1 cellular context compared by ENCODE assay signal in genomic region chr2:231364961-231365810, GRCh38.
TF ChIP-seq lines count a peak whose summit lies in the region.

No MANE protein-coding gene starts in this region.

TF ChIP-seq in K562, 482 proteins besides CTCF, POLR2A, EP300 and RAD21 (continued from another document):
- TF ChIP-seq ZNF592 (IDR thresholded peaks at IDR 0.05), result peak; percentile 52; the same call in 1 of the 2 replicates
- no peak for TF ChIP-seq U2AF1 (optimal IDR thresholded peaks at IDR 0.05; ENCODE audit: low read depth, low read length)
- no peak for TF ChIP-seq GTF2F1 (IDR thresholded peaks at IDR 0.05; ENCODE audit: low read depth, low read length)
- TF ChIP-seq TAL1 (IDR thresholded peaks at IDR 0.05), result no peak
- TF ChIP-seq SMARCA5 (IDR thresholded peaks at IDR 0.05), result no peak
- no peak for TF ChIP-seq NR4A1 (CRISPR knock-in tag; IDR thresholded peaks at IDR 0.05)
- TF ChIP-seq NR4A1 (tag; IDR thresholded peaks at IDR 0.05), result 0 out of 2 replicates have a peak, but pooled peaks have one; percentile 20
- no peak for TF ChIP-seq PCBP2 (IDR thresholded peaks at IDR 0.05; ENCODE audit: low read depth, low read length, poor library complexity, severe bottlenecking)
- TF ChIP-seq PHF21A (IDR thresholded peaks at IDR 0.05; ENCODE audit: borderline replicate concordance, low read depth), result no peak
- no peak for TF ChIP-seq ASH1L (IDR thresholded peaks at IDR 0.05; ENCODE audit: borderline replicate concordance, low read depth, partially characterized antibody)
- TF ChIP-seq STAT6 (CRISPR knock-in tag; IDR thresholded peaks at IDR 0.05), result no peak
- no peak for TF ChIP-seq ZNF551 (CRISPR knock-in tag; IDR thresholded peaks at IDR 0.05)
- no peak for TF ChIP-seq TFAP4 (CRISPR knock-in tag; IDR thresholded peaks at IDR 0.05; ENCODE audit: borderline replicate concordance)
- 0 out of 2 replicates have a peak, but pooled peaks have one; percentile 48 for TF ChIP-seq CTBP1 (IDR thresholded peaks at IDR 0.05; ENCODE audit: borderline replicate concordance)
- no peak for TF ChIP-seq CLOCK (CRISPR knock-in tag; IDR thresholded peaks at IDR 0.05; ENCODE audit: borderline replicate concordance)
- no peak for TF ChIP-seq CAMTA2 (CRISPR knock-in tag; conservative IDR thresholded peaks at IDR 0.05)
- no peak for TF ChIP-seq PHTF2 (CRISPR knock-in tag; IDR thresholded peaks at IDR 0.05)
- no peak for TF ChIP-seq CHCHD3 (CRISPR knock-in tag; IDR thresholded peaks at IDR 0.05)
- no peak for TF ChIP-seq E4F1 (CRISPR knock-in tag; IDR thresholded peaks at IDR 0.05; ENCODE audit: borderline replicate concordance)
